ENCODE assay signal across 10 cellular contexts in the genomic region with DNA sequence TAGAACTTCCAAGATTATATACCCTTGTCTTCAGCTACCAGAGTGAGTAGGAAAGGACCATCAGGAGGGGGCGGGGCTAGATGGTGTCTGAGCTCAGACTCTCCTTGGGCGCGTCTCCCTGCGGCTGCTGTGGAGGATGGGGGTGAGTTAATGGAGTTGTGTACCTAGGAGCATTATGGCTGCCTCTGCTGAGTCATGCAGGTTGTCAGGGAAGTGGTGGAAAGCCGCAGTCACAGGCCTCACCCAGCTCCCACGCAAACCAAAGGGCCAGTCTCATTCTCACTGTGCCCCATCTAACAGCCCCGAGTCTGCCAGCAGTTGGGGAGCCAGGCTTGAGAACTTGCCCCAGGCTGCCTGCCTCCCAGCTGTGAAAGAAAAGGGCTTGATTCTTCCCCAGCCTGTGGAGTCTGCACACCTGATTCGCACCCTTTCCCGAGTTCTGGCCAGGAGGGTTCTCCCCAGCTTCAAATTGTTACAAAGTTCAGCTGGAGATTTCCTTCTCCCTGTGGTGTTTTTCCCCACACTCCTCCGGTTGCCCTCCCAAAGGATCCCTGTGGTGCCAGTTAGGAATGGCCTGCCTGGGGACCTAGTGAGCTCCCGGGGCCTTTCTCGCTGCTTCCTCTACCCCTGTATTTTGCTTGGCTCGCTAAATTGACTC.
DNase-seq lines count a peak whose midpoint lies in the region; ATAC-seq and TF ChIP-seq lines count a peak whose summit lies in the region.
"Had no signal": no experiment of that assay in that cellular context is flagged by ENCODE, and none has a peak within 500 bp of the region (broad histone marks: within the 10 kb centered on the region; RNA-seq: fewer than 3 reads in every experiment).

No MANE protein-coding gene starts in this region.

- H3K18ac ChIP-seq in neuronal stem cell (ENCODE audit: low read length) = no peak overlapping the region

- H3K79me1 ChIP-seq in neuronal stem cell (ENCODE audit: low read depth, low read length) = no peaks in the 10 kb centered on the region

- H3K27ac ChIP-seq in skin epidermis (peak overlapping the region in 12 of 21 experiments; percentile 7 to 69 (median 48)), tibial nerve (no peak overlapping the region), neuronal stem cell (replicated peaks; ENCODE audit: low read length) (no peak overlapping the region)
- H3K27ac ChIP-seq: neutrophil had no signal

- no peak overlapping the region for H2BK12ac ChIP-seq in neuronal stem cell (ENCODE audit: low read length)

- H3K27me3 Mint-ChIP-seq in brain = no peaks in the 10 kb centered on the region

- H3K4me3 ChIP-seq in skin epidermis = no peak overlapping the region
- no peak overlapping the region for H3K4me3 ChIP-seq in tibial nerve
- H3K4me3 ChIP-seq in neuronal stem cell (ENCODE audit: low read length in 2 of 2) = no peak overlapping the region

- H3K27me3 ChIP-seq in tibial nerve = no peaks in the 10 kb centered on the region
- no peaks in the 10 kb centered on the region for H3K27me3 ChIP-seq in neuronal stem cell (ENCODE audit: control insufficient read depth in 3 of 3, insufficient read depth in 3 of 3, low read depth in 1 of 3, low read length in 3 of 3)

- no peak overlapping the region for H4K8ac ChIP-seq in neuronal stem cell (ENCODE audit: low read depth, low read length)

- no peak overlapping the region for H2BK15ac ChIP-seq in neuronal stem cell (ENCODE audit: low read length)

- H3K9me3 ChIP-seq in tibial nerve (peaks cover 0 to 5% (median 0%) of the 10 kb centered on the region in 4 donors), neuronal stem cell (replicated peaks in 1 of 2; ENCODE audit: control insufficient read depth in 2 of 2, insufficient read depth in 1 of 2, low read depth in 1 of 2, low read length in 2 of 2) (peaks cover under 1 to 13% of the 10 kb centered on the region in 2 donors)
- H3K9me3 ChIP-seq: neutrophil had no signal

- H3K36me3 Mint-ChIP-seq in brain = peaks cover 71% of the 10 kb centered on the region

- intact Hi-C loops in left ventricle myocardium superior (cut with micrococcal nuclease) = no loop called here

- peaks cover 33 to 49% (median 39%) of the 10 kb centered on the region in 5 experiments for H3K9me3 Mint-ChIP-seq in brain

- peaks cover 23% of the 10 kb centered on the region for H3K4me1 Mint-ChIP-seq in brain

- H3K23ac ChIP-seq in neuronal stem cell (ENCODE audit: low read depth, low read length, poor library complexity) = no peak overlapping the region

- no peak for TF ChIP-seq EP300 in tibial nerve (IDR thresholded peaks at IDR 0.05)

- no peak overlapping the region for H2BK120ac ChIP-seq in neuronal stem cell (ENCODE audit: low read depth, low read length)

- 80 to 87% methylated on average over 13 of the region's 13 CpGs for WGBS in tibial nerve, 2 donors
- no CpG with 5 or more reads among the region's 13 CpGs for WGBS in neuronal stem cell (ENCODE audit: extremely low coverage in 2 of 2, insufficient read length in 2 of 2, insufficient replicate concordance in 1 of 2), 2 donors

- no peak overlapping the region for H2BK5ac ChIP-seq in neuronal stem cell (ENCODE audit: low read length)

- no peak overlapping the region for H2AFZ ChIP-seq in neuronal stem cell (ENCODE audit: low read length)

- peak; percentile 39 for DNase-seq in HT1080 (ENCODE audit: low read depth)
- DNase-seq in UCSD-AML1 (lab: John Stamatoyannopoulos, UW; ENCODE audit: unreplicated experiment) = peak; percentile 35
- DNase-seq in tibial nerve (ENCODE audit: low spot score in 2 of 2) = no peak
- no peak for DNase-seq in neuronal stem cell (ENCODE audit: low spot score)
- no peak for DNase-seq in left ventricle myocardium superior
- DNase-seq: erythroblast had no signal

- no peak overlapping the region for H3K9ac ChIP-seq in neuronal stem cell (ENCODE audit: low read depth, low read length, poor library complexity)

- no peak overlapping the region for H2AK5ac ChIP-seq in neuronal stem cell (ENCODE audit: low read depth, low read length)

- H3K36me3 ChIP-seq in tibial nerve (peaks cover 0 to 12% (median 0%) of the 10 kb centered on the region in 3 donors), neuronal stem cell (replicated peaks in 1 of 2; ENCODE audit: control insufficient read depth in 2 of 2, insufficient read depth in 2 of 2, low read length in 2 of 2) (peaks cover 0 to under 1% of the 10 kb centered on the region in 2 donors)
- H3K36me3 ChIP-seq: neutrophil had no signal

- H3K27ac Mint-ChIP-seq in brain = peak overlapping the region in 3 of 5 experiments; percentile 25 to 84 (median 69)

- no peak for TF ChIP-seq CTCF in brain (conservative IDR thresholded peaks at IDR 0.05)
- no peak for TF ChIP-seq CTCF in tibial nerve (IDR thresholded peaks at IDR 0.05)

- ATAC-seq in left ventricle myocardium superior (no peak), GM21528 (IDR thresholded peaks at IDR 0.05; ENCODE audit: low FRiP score, unreplicated experiment) (no peak)

- no peak overlapping the region for H4K91ac ChIP-seq in neuronal stem cell (ENCODE audit: low read depth, low read length, poor library complexity)

- H3K4me3 Mint-ChIP-seq in brain = no peak overlapping the region

- H3K4me2 ChIP-seq in neuronal stem cell (ENCODE audit: insufficient read depth, low read length, poor library complexity, severe bottlenecking) = no peak overlapping the region

- H3K4me1 ChIP-seq in tibial nerve = no peaks in the 10 kb centered on the region
- no peaks in the 10 kb centered on the region for H3K4me1 ChIP-seq in neuronal stem cell (ENCODE audit: control insufficient read depth in 2 of 2, insufficient read depth in 1 of 2, low read depth in 1 of 2, low read length in 2 of 2)

- H3K14ac ChIP-seq in neuronal stem cell (ENCODE audit: low read length) = no peak overlapping the region

- TF ChIP-seq POLR2A in tibial nerve (IDR thresholded peaks at IDR 0.05) = no peak

- H3K4ac ChIP-seq in neuronal stem cell (ENCODE audit: low read length) = no peak overlapping the region

Comparison
In these comparisons a context has a peak if more than half of its experiments do, and no peak if none do; other contexts are left out.
1. DNase-seq: peak in HT1080 (single experiment) and UCSD-AML1 (single experiment); none in tibial nerve (0 of 2), neuronal stem cell (single experiment) and left ventricle myocardium superior (single experiment).
2. H3K27ac ChIP-seq: peak in skin epidermis (12 of 21); none in tibial nerve (0 of 4) and neuronal stem cell (single experiment).